9 cellular contexts compared by ENCODE assay signal in the genomic region with DNA sequence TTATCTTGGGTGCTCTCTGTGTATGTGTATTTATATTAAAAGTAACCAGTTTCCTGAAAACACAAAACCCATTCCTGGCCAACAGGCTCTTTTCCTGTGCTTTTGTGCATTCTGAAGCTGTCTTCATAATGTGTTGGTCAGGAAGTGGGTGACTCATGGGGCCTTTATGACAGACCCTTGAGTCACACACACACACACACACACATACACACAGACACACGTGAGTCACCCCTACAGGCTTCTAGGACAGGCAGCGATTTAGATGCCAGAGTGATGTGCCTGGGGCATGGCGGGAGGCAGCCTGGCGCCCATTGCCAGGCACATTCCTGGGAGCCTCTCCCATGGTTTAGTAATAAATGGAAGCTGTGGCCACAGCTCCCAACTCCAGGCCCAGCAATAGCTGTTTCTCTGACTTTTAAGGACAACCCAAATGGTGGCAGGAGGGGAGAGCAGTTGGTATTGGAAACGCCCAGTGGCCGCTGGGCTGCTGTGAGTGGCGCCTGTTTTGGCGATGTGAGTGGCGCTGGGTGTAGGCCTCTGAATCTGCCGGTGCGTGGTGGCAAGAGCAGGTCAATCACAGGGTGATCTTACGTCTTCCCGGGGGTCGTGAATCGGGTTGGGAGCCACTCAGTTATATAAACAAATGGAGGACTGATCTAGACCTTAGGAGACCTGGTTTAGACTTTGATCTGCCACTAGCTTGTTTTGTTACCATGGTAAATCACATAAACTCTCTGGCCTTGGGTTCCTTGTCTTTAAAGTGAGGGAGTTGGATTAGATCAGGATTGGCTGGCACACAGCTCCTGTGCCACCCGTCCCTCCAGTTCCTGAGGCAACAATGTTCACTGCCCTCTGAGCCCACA.
DNase-seq lines count a peak whose midpoint lies in the region; ATAC-seq, FAIRE-seq and TF ChIP-seq lines count a peak whose summit lies in the region.
"Had no signal": no experiment of that assay in that cellular context is flagged by ENCODE, and none has a peak within 500 bp of the region (broad histone marks: within the 10 kb centered on the region; RNA-seq: fewer than 3 reads in every experiment).

No MANE protein-coding gene starts in this region.

- WGBS in A549 (ENCODE audit: missing lambda C conversion rate), result 54% methylated on average over 16 of the region's 16 CpGs

- no peaks in the 10 kb centered on the region for H3K27me3 Mint-ChIP-seq in WTC11 (ENCODE audit: low read depth)
- H3K27me3 Mint-ChIP-seq in neural crest cell (ENCODE audit: low read depth), result no peaks in the 10 kb centered on the region

- H3K36me3 ChIP-seq in upper lobe of right lung, result no peaks in the 10 kb centered on the region

- H3K27ac Mint-ChIP-seq in WTC11 (no peak overlapping the region), neural crest cell (ENCODE audit: unreplicated experiment) (peak overlapping the region; percentile 48)

- H3K4me3 ChIP-seq in A549 (no peak overlapping the region), HFF-Myc (replicated peaks; ENCODE audit: low read depth, low read length) (no peak overlapping the region), upper lobe of right lung (no peak overlapping the region)

- intact Hi-C loops in upper lobe of right lung (cut with DNase I), result no loop called here

- H3K36me3 Mint-ChIP-seq in WTC11 (no peaks in the 10 kb centered on the region), neural crest cell (ENCODE audit: low read depth) (no peaks in the 10 kb centered on the region)

- peak; percentile 93 to 94 for ATAC-seq in A549
- no peak for ATAC-seq in WTC11
- peak; percentile 86 for ATAC-seq in upper lobe of right lung
- no peak for ATAC-seq in HG03571 (IDR thresholded peaks at IDR 0.05; ENCODE audit: unreplicated experiment)

- no peaks in the 10 kb centered on the region for H3K9me3 ChIP-seq in A549
- no peaks in the 10 kb centered on the region for H3K9me3 ChIP-seq in upper lobe of right lung

- TF ChIP-seq RAD21 in A549 (conservative IDR thresholded peaks at IDR 0.05 in 1 of 2, IDR thresholded peaks at IDR 0.05 in 1 of 2), result no peak

- FAIRE-seq in A549 (lab: Jason Lieb, UNC), result no peak
- FAIRE-seq: GM18507 had no signal

- H3K27ac ChIP-seq in A549, result peak overlapping the region; percentile 21 to 77; a peak in 4 of 6 replicates
- H3K27ac ChIP-seq in upper lobe of right lung, result peak overlapping the region; percentile 47

- POLR2A ChIA-PET in A549 (lab: Yijun Ruan, JAX) (interaction anchor here (1.3 kb wide), 1 partner anchor 22 kb away, joined by 4 read pairs; no protein-coding TSS in a partner anchor), WTC11 (lab: Charles Lee) (no interaction called here)

- H3K4me3 Mint-ChIP-seq in WTC11 (no peak overlapping the region), neural crest cell (no peak overlapping the region)

- DNase-seq in A549 (ENCODE audit: low read depth in 1 of 2, low spot score in 1 of 2), result peak; percentile 75 to 95
- peak; percentile 99 for DNase-seq in HFF-Myc (ENCODE audit: extremely low read depth, low read depth)
- no peak for DNase-seq in WTC11 (ENCODE audit: low spot score)
- peak; percentile 97 to 100 for DNase-seq in dermis microvascular lymphatic vessel endothelial cell (ENCODE audit: low read depth in 2 of 2)
- DNase-seq in neural crest cell (ENCODE audit: low read depth, low spot score), result no peak
- DNase-seq in upper lobe of right lung, result no peak
- no peak for DNase-seq in COR-L47 (lab: John Stamatoyannopoulos, UW)

- H3K4me1 Mint-ChIP-seq in WTC11 (peaks cover 38% of the 10 kb centered on the region), neural crest cell (peaks cover 37% of the 10 kb centered on the region)

- TF ChIP-seq POLR2A in A549 (IDR thresholded peaks at IDR 0.05; ENCODE audit: low read length), result no peak

- H3K4me1 ChIP-seq in A549 (peaks cover 25% of the 10 kb centered on the region), upper lobe of right lung (peaks cover 4% of the 10 kb centered on the region)

- TF ChIP-seq CTCF in A549 (IDR thresholded peaks at IDR 0.05) (no peak), HFF-Myc (IDR thresholded peaks at IDR 0.05; ENCODE audit: low read depth, low read length, missing control alignments) (no peak), WTC11 (IDR thresholded peaks at IDR 0.05) (no peak), neural crest cell (conservative IDR thresholded peaks at IDR 0.05) (no peak), upper lobe of right lung (IDR thresholded peaks at IDR 0.05) (no peak)

- H3K27me3 ChIP-seq in upper lobe of right lung, result no peaks in the 10 kb centered on the region

- H3K9me3 Mint-ChIP-seq in WTC11, result no peaks in the 10 kb centered on the region
- H3K9me3 Mint-ChIP-seq in neural crest cell, result no peaks in the 10 kb centered on the region

- H3K4me2 ChIP-seq in A549, result peak overlapping the region; percentile 55

- CTCF ChIA-PET in A549 (lab: Yijun Ruan, JAX) (interaction anchor here (0.7 to 3.6 kb wide), 5 partner anchors 17 to 231 kb away, joined by 3 to 15 read pairs (median 5); no protein-coding TSS in a partner anchor), WTC11 (lab: Charles Lee) (interaction anchor here (0.9 to 1.6 kb wide), 3 partner anchors 126 to 209 kb away, joined by 3 to 5 read pairs (median 3); no protein-coding TSS in a partner anchor)

- peak in 1 of 2 experiments; percentile 34; a peak in 1 of 5 replicates for TF ChIP-seq EP300 in A549 (IDR thresholded peaks at IDR 0.05)

TF ChIP-seq in A549, 52 proteins besides CTCF, POLR2A, EP300 and RAD21 (continues in another document):
- TF ChIP-seq HOXA7 (CRISPR knock-in tag; IDR thresholded peaks at IDR 0.05), result no peak
- TF ChIP-seq, protein P1, sequence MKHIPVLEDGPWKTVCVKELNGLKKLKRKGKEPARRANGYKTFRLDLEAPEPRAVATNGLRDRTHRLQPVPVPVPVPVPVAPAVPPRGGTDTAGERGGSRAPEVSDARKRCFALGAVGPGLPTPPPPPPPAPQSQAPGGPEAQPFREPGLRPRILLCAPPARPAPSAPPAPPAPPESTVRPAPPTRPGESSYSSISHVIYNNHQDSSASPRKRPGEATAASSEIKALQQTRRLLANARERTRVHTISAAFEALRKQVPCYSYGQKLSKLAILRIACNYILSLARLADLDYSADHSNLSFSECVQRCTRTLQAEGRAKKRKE (CRISPR knock-in tag; IDR thresholded peaks at IDR 0.05; ENCODE audit: low read depth), result no peak
- TF ChIP-seq FOSL2 (IDR thresholded peaks at IDR 0.05), result peak; percentile 100
- peak; percentile 100 for TF ChIP-seq FOSL2 (CRISPR knock-in tag; IDR thresholded peaks at IDR 0.05)
- TF ChIP-seq BHLHE40 (IDR thresholded peaks at IDR 0.05; ENCODE audit: low read depth, low read length), result peak; percentile 69; the same call in 1 of the 2 replicates
- peak; percentile 99 for TF ChIP-seq JUNB (IDR thresholded peaks at IDR 0.05)
- no peak for TF ChIP-seq RARB (CRISPR knock-in tag; IDR thresholded peaks at IDR 0.05)
- TF ChIP-seq SMC3 (IDR thresholded peaks at IDR 0.05), result peak; percentile 39; the same call in 2 of the 3 replicates
- no peak for TF ChIP-seq EHMT2 (IDR thresholded peaks at IDR 0.05; ENCODE audit: low read depth)
- no peak for TF ChIP-seq RNF2 (IDR thresholded peaks at IDR 0.05; ENCODE audit: borderline replicate concordance, low read depth)
- no peak for TF ChIP-seq ZFP36 (IDR thresholded peaks at IDR 0.05; ENCODE audit: borderline replicate concordance, partially characterized antibody)
- TF ChIP-seq, protein P2, sequence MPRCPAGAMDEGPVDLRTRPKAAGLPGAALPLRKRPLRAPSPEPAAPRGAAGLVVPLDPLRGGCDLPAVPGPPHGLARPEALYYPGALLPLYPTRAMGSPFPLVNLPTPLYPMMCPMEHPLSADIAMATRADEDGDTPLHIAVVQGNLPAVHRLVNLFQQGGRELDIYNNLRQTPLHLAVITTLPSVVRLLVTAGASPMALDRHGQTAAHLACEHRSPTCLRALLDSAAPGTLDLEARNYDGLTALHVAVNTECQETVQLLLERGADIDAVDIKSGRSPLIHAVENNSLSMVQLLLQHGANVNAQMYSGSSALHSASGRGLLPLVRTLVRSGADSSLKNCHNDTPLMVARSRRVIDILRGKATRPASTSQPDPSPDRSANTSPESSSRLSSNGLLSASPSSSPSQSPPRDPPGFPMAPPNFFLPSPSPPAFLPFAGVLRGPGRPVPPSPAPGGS (IDR thresholded peaks at IDR 0.05), result peak; percentile 24; the same call in 1 of the 3 replicates

TF ChIP-seq in WTC11, 78 proteins besides CTCF, POLR2A, EP300 and RAD21 (continues in another document):
- TF ChIP-seq, protein P3, sequence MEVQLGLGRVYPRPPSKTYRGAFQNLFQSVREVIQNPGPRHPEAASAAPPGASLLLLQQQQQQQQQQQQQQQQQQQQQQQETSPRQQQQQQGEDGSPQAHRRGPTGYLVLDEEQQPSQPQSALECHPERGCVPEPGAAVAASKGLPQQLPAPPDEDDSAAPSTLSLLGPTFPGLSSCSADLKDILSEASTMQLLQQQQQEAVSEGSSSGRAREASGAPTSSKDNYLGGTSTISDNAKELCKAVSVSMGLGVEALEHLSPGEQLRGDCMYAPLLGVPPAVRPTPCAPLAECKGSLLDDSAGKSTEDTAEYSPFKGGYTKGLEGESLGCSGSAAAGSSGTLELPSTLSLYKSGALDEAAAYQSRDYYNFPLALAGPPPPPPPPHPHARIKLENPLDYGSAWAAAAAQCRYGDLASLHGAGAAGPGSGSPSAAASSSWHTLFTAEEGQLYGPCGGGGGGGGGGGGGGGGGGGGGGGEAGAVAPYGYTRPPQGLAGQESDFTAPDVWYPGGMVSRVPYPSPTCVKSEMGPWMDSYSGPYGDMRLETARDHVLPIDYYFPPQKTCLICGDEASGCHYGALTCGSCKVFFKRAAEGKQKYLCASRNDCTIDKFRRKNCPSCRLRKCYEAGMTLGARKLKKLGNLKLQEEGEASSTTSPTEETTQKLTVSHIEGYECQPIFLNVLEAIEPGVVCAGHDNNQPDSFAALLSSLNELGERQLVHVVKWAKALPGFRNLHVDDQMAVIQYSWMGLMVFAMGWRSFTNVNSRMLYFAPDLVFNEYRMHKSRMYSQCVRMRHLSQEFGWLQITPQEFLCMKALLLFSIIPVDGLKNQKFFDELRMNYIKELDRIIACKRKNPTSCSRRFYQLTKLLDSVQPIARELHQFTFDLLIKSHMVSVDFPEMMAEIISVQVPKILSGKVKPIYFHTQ (CRISPR knock-in tag; IDR thresholded peaks at IDR 0.05), result no peak
- TF ChIP-seq CREB1 (CRISPR knock-in tag; IDR thresholded peaks at IDR 0.05) (no peak), CBFB (CRISPR knock-in tag; IDR thresholded peaks at IDR 0.05; ENCODE audit: low read depth) (no peak), TEAD4 (CRISPR knock-in tag; IDR thresholded peaks at IDR 0.05) (no peak)
- TF ChIP-seq, protein P4, sequence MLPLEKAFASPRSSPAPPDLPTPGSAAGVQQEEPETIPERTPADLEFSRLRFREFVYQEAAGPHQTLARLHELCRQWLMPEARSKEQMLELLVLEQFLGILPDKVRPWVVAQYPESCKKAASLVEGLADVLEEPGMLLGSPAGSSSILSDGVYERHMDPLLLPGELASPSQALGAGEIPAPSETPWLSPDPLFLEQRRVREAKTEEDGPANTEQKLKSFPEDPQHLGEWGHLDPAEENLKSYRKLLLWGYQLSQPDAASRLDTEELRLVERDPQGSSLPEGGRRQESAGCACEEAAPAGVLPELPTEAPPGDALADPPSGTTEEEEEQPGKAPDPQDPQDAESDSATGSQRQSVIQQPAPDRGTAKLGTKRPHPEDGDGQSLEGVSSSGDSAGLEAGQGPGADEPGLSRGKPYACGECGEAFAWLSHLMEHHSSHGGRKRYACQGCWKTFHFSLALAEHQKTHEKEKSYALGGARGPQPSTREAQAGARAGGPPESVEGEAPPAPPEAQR (CRISPR knock-in tag; IDR thresholded peaks at IDR 0.05), result no peak

Comparison
In these comparisons a context has a peak if more than half of its experiments do, and no peak if none do; other contexts are left out.
1. ATAC-seq: peak in A549 (2 of 2) and upper lobe of right lung (single experiment); none in WTC11 (single experiment) and HG03571 (single experiment).
2. DNase-seq: peak in A549 (2 of 2), HFF-Myc (single experiment) and dermis microvascular lymphatic vessel endothelial cell (2 of 2); none in WTC11 (single experiment), neural crest cell (single experiment), upper lobe of right lung (single experiment) and COR-L47 (single experiment).